ENCODE assay signal across 27 cellular contexts in genomic region chr3:55498520-55498919, GRCh38. TPM values are rescaled to one million over a fixed set of nuclear protein-coding genes. Genes with fewer than 3 reads are reported as not detected.
"Had no signal": no experiment of that assay in that cellular context is flagged by ENCODE, and none has a peak within 500 bp of the region (broad histone marks: within the 10 kb centered on the region; RNA-seq: fewer than 3 reads in every experiment).

No MANE protein-coding gene starts in this region.

- H3K9me3 Mint-ChIP-seq: natural killer cell treated with Interleukin-12 subunit alpha and Interleukin-12 subunit beta and Interleukin-15 and Interleukin-18, amount 100 ng/mL, for 72 hours had no signal

- H3K27ac Mint-ChIP-seq: immature natural killer cell; memory B cell; naive thymus-derived CD4-positive, alpha-beta T cell; natural killer cell treated with Interleukin-12 subunit alpha and Interleukin-12 subunit beta and Interleukin-15 and Interleukin-18, amount 100 ng/mL, for 72 hours; stimulated activated effector memory CD8-positive, alpha-beta T cell treated with anti-CD3 and anti-CD28 coated beads, Interleukin-12 subunit alpha, Interleukin-12 subunit beta, amount 100 ng/mL, for 72 hours; stimulated activated naive CD8-positive, alpha-beta T cell treated with anti-CD3 and anti-CD28 coated beads, Interleukin-15, Interleukin-2, amounts not matched to agents 100 ng/mL and 50 ng/mL, for 24 hours had no signal

- H3K27me3 ChIP-seq: ovary, sigmoid colon, spleen, suprapubic skin, upper lobe of right lung had no signal

- FAIRE-seq: islet of Langerhans, small intestine, urothelium cell line had no signal

- H3K9me3 ChIP-seq: left ventricle myocardium inferior, mucosa of descending colon, ovary, prostate gland, sigmoid colon, spleen, suprapubic skin, thoracic aorta, tibial artery, upper lobe of right lung had no signal

- H3K4me1 Mint-ChIP-seq: immature natural killer cell; memory B cell; naive thymus-derived CD4-positive, alpha-beta T cell; stimulated activated effector memory CD8-positive, alpha-beta T cell treated with anti-CD3 and anti-CD28 coated beads, Interleukin-12 subunit alpha, Interleukin-12 subunit beta, amount 100 ng/mL, for 72 hours had no signal

- H3K4me3 Mint-ChIP-seq: immature natural killer cell; memory B cell; naive thymus-derived CD4-positive, alpha-beta T cell; natural killer cell treated with Interleukin-12 subunit alpha and Interleukin-12 subunit beta and Interleukin-15 and Interleukin-18, amount 100 ng/mL, for 72 hours; stimulated activated effector memory CD8-positive, alpha-beta T cell treated with anti-CD3 and anti-CD28 coated beads, Interleukin-12 subunit alpha, Interleukin-12 subunit beta, amount 100 ng/mL, for 72 hours; stimulated activated naive CD8-positive, alpha-beta T cell treated with anti-CD3 and anti-CD28 coated beads, Interleukin-15, Interleukin-2, amounts not matched to agents 100 ng/mL and 50 ng/mL, for 24 hours had no signal

- ATAC-seq: mucosa of descending colon; naive thymus-derived CD4-positive, alpha-beta T cell; right cardiac atrium; stimulated activated effector memory CD8-positive, alpha-beta T cell treated with anti-CD3 and anti-CD28 coated beads, Interleukin-12 subunit alpha, Interleukin-12 subunit beta, amount 100 ng/mL, for 72 hours; upper lobe of right lung had no signal

- DNase-seq: hypothalamus; immature natural killer cell; left ventricle myocardium inferior; midbrain; mucosa of descending colon; naive thymus-derived CD4-positive, alpha-beta T cell; ovary; retina; right cardiac atrium; sigmoid colon; small intestine; spleen; stimulated activated CD4-positive, alpha-beta T cell treated with anti-CD3 and anti-CD28 coated beads, Interleukin-4, amount 100 ng/mL, for 24 hours; stimulated activated naive CD4-positive, alpha-beta T cell; tibial artery; trophoblast cell; upper lobe of right lung had no signal

- H3K27ac ChIP-seq: left ventricle myocardium inferior, ovary, prostate gland, sigmoid colon, spleen, suprapubic skin, thoracic aorta, tibial artery, upper lobe of right lung had no signal

- H3K4me1 ChIP-seq: left ventricle myocardium inferior, prostate gland, sigmoid colon, spleen, suprapubic skin, tibial artery, upper lobe of right lung had no signal

- H3K27me3 Mint-ChIP-seq: stimulated activated naive CD8-positive, alpha-beta T cell treated with anti-CD3 and anti-CD28 coated beads, Interleukin-15, Interleukin-2, amounts not matched to agents 100 ng/mL and 50 ng/mL, for 24 hours had no signal

- H3K36me3 ChIP-seq: left ventricle myocardium inferior, ovary, prostate gland, sigmoid colon, spleen, suprapubic skin, thoracic aorta, tibial artery, upper lobe of right lung had no signal

- H3K4me3 ChIP-seq: left ventricle myocardium inferior, lung, mucosa of descending colon, ovary, prostate gland, sigmoid colon, spleen, suprapubic skin, thoracic aorta, tibial artery, upper lobe of right lung had no signal

- H3K36me3 Mint-ChIP-seq: immature natural killer cell; memory B cell; naive thymus-derived CD4-positive, alpha-beta T cell; natural killer cell treated with Interleukin-12 subunit alpha and Interleukin-12 subunit beta and Interleukin-15 and Interleukin-18, amount 100 ng/mL, for 72 hours; stimulated activated effector memory CD8-positive, alpha-beta T cell treated with anti-CD3 and anti-CD28 coated beads, Interleukin-12 subunit alpha, Interleukin-12 subunit beta, amount 100 ng/mL, for 72 hours had no signal

RNA-seq across cellular contexts. Expression of gene WNT5A, which starts 11.4 kb away (rescaled TPM):
- total RNA-seq: natural killer cell treated with Interleukin-12 subunit alpha and Interleukin-12 subunit beta and Interleukin-15 and Interleukin-18, amount 100 ng/mL, for 72 hours had no signal
- polyA plus RNA-seq: immature natural killer cell; naive thymus-derived CD4-positive, alpha-beta T cell had no signal
